21 cellular contexts compared by ENCODE assay signal in the genomic region with DNA sequence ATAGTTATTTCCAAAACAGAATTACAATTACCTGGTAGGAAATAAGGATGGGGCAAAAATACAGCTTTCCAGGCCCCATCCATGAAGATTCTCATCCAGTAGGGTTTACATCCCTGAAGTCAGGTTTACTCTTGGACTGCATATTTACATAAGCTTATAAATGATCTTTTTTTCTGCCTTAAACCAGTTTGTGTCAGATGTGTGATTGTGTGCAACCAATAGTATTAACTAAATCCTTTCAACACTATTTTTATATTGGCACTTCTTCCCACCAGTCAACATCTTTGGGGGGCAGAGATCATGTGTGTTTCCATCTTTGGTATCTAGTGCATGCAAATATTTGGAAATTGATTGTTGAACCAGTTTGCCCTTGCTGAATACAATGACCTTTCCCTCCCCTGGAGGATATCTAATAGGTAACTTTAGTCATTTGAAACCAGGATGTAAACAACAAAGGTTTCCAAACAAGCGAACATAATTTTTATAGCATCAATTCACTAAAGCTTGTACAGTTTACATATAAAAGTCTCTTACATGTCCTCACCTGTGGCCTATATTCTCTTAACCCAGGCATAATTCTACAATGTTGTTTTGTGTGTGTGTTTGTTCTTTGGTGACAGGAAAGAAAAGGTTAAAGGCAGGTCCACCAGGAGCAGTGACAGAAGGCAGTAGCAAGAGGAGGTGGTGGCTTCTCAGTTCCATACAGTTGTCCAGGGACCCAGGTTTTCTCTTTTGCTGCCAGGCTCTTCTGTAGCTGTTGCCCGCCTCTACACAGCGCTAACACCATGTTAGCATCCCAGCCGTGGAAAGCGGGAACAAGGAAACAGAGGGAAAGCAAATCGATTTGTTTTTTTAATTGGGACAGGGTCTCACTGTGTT. TPM values are rescaled to one million over a fixed set of nuclear protein-coding genes. Genes with fewer than 3 reads are reported as not detected.
DNase-seq lines count a peak whose midpoint lies in the region; ATAC-seq, FAIRE-seq and TF ChIP-seq lines count a peak whose summit lies in the region.
"Had no signal": no experiment of that assay in that cellular context is flagged by ENCODE, and none has a peak within 500 bp of the region (broad histone marks: within the 10 kb centered on the region; RNA-seq: fewer than 3 reads in every experiment).

No MANE protein-coding gene starts in this region.

- H2BK5ac ChIP-seq in IMR-90 (ENCODE audit: low read depth, low read length, poor library complexity, severe bottlenecking) (no peak overlapping the region), neuronal stem cell (ENCODE audit: low read length) (no peak overlapping the region)

- H2AFZ ChIP-seq in IMR-90 (replicated peaks; ENCODE audit: low read length, poor library complexity), result no peak overlapping the region
- no peak overlapping the region for H2AFZ ChIP-seq in neuronal stem cell (ENCODE audit: low read length)
- H2AFZ ChIP-seq: GM23338 had no signal

- no peaks in the 10 kb centered on the region for H4K20me1 ChIP-seq in IMR-90 (ENCODE audit: insufficient read depth, low read length)

- FAIRE-seq in A549 (lab: Jason Lieb, UNC), result no peak
- FAIRE-seq: bronchial epithelial cell, GM12878 had no signal

- H3K9me3 ChIP-seq in A549 (no peaks in the 10 kb centered on the region), IMR-90 (ENCODE audit: control insufficient read depth, insufficient read depth, low read length) (no peaks in the 10 kb centered on the region), neuronal stem cell (replicated peaks in 1 of 2; ENCODE audit: control insufficient read depth in 2 of 2, insufficient read depth in 1 of 2, low read depth in 1 of 2, low read length in 2 of 2) (peaks cover 0 to 13% of the 10 kb centered on the region in 2 donors)
- no peaks in the 10 kb centered on the region for H3K9me3 ChIP-seq in CD8-positive, alpha-beta memory T cell (ENCODE audit: low read length)
- H3K9me3 ChIP-seq: esophagus squamous epithelium had no signal

- dilution Hi-C loops in IMR-90 (cut with HindIII; ENCODE audit: low sequenced_read_pairs, unreplicated experiment), result no loop called here

- WGBS in A549 (ENCODE audit: missing lambda C conversion rate), result 89% methylated on average over 6 of the region's 6 CpGs
- WGBS in IMR-90 (ENCODE audit: extremely low coverage in 2 of 2, insufficient read length in 1 of 2), 2 experiments, result no CpG with 5 or more reads among the region's 6 CpGs
- WGBS in neuronal stem cell (ENCODE audit: extremely low coverage in 2 of 2, insufficient read length in 2 of 2, insufficient replicate concordance in 1 of 2), 2 donors, result no CpG with 5 or more reads among the region's 6 CpGs

- no peaks in the 10 kb centered on the region for H3K9me1 ChIP-seq in IMR-90 (ENCODE audit: insufficient read depth, low read length)

- peak overlapping the region; percentile 40 for H2AK5ac ChIP-seq in IMR-90 (ENCODE audit: low read depth, low read length)
- H2AK5ac ChIP-seq in neuronal stem cell (ENCODE audit: low read depth, low read length), result no peak overlapping the region

- H2BK20ac ChIP-seq in IMR-90 (ENCODE audit: low read depth, low read length), result no peak overlapping the region

- H3K36me3 ChIP-seq in IMR-90 (ENCODE audit: control insufficient read depth, insufficient read depth, low read length) (no peaks in the 10 kb centered on the region), neuronal stem cell (replicated peaks in 1 of 2; ENCODE audit: control insufficient read depth in 2 of 2, insufficient read depth in 2 of 2, low read length in 2 of 2) (no peaks in the 10 kb centered on the region)
- H3K36me3 ChIP-seq in CD8-positive, alpha-beta memory T cell (ENCODE audit: insufficient read depth, low read length), result no peaks in the 10 kb centered on the region
- H3K36me3 ChIP-seq: esophagus squamous epithelium had no signal

- peaks cover 0 to 5% of the 10 kb centered on the region in 2 experiments; a peak in 2 of 4 replicates for H3K79me1 ChIP-seq in IMR-90 (ENCODE audit: low read depth in 1 of 2, low read length in 2 of 2)
- peaks cover 3% of the 10 kb centered on the region for H3K79me1 ChIP-seq in neuronal stem cell (ENCODE audit: low read depth, low read length)

- H2BK15ac ChIP-seq in IMR-90 (ENCODE audit: low read depth, low read length) (0 out of 3 replicates have a peak overlapping the region, but pooled peaks have one; percentile 35), neuronal stem cell (ENCODE audit: low read length) (no peak overlapping the region)

- no TSS peak for BruUV-seq in IMR-90 (replicated peaks; lab: Mats Ljungman, UMichigan)

- H3K4me1 Mint-ChIP-seq in WTC11, result peaks cover 35% of the 10 kb centered on the region
- peaks cover 5 to 15% (median 15%) of the 10 kb centered on the region in 3 donors for H3K4me1 Mint-ChIP-seq in CD8-positive, alpha-beta memory T cell

- in situ Hi-C loops in IMR-90 (cut with MboI; ENCODE audit: low sequenced_read_pairs), result loop anchor here (5.0 kb wide), 1 partner anchor 128 kb away; the partner anchor contains the start of gene PRSS23

- 0 out of 2 replicates have a peak overlapping the region, but pooled peaks have one; percentile 41 for H4K91ac ChIP-seq in IMR-90 (ENCODE audit: insufficient read depth, low read depth, low read length)
- H4K91ac ChIP-seq in neuronal stem cell (ENCODE audit: low read depth, low read length, poor library complexity), result no peak overlapping the region

- intact Hi-C loops in IMR-90 (cut with micrococcal nuclease), result loop anchor here (10.0 kb wide), 1 partner anchor 241 kb away; no protein-coding TSS in a partner anchor
- intact Hi-C loops in dorsolateral prefrontal cortex (cut with DNase I), result loop anchor here (5.0 to 10.0 kb wide), 3 partner anchors 128 to 219 kb away; partner anchors contain the start of gene PRSS23 (in 2 of the 2)

- no peak overlapping the region for H2AK9ac ChIP-seq in IMR-90 (replicated peaks; ENCODE audit: low read depth, low read length, poor library complexity)

- no peaks in the 10 kb centered on the region for H3K9me3 Mint-ChIP-seq in WTC11
- peaks cover 0 to 2% (median 0%) of the 10 kb centered on the region in 5 donors for H3K9me3 Mint-ChIP-seq in CD8-positive, alpha-beta memory T cell
- H3K9me3 Mint-ChIP-seq: activated B cell treated with CpG ODN at 0.5 μM for 24 hours; activated T-cell treated with anti-CD3 and anti-CD28 coated beads, Interleukin-2, amount 50 U/mL, for 72 hours; GM23338; memory B cell; stimulated activated naive CD8-positive, alpha-beta T cell treated with anti-CD3 and anti-CD28 coated beads, Interleukin-15, Interleukin-2, amounts not matched to agents 100 ng/mL and 50 ng/mL, for 24 hours; T-cell had no signal

- peaks cover 52% of the 10 kb centered on the region for H3K27me3 Mint-ChIP-seq in WTC11 (ENCODE audit: low read depth)
- H3K27me3 Mint-ChIP-seq in CD8-positive, alpha-beta memory T cell, result peaks cover 9 to 25% of the 10 kb centered on the region in 2 donors

- DNase-seq in A549 (ENCODE audit: low read depth in 1 of 2, low spot score in 1 of 2), result no peak
- no peak for DNase-seq in IMR-90
- no peak for DNase-seq in WTC11 (ENCODE audit: low spot score)
- no peak for DNase-seq in neuronal stem cell (ENCODE audit: low spot score)
- no peak for DNase-seq in RWPE1 (ENCODE audit: low spot score)
- DNase-seq in dorsolateral prefrontal cortex, result no peak
- no peak for DNase-seq in CD8-positive, alpha-beta memory T cell
- DNase-seq: activated B cell treated with CpG ODN at 0.5 μM for 24 hours; activated T-cell treated with anti-CD3 and anti-CD28 coated beads, Interleukin-2, amount 50 U/mL, for 72 hours; effector CD8-positive, alpha-beta T cell; esophagus squamous epithelium; GDM1; NCI-H1694 treated with DMSO at 0.1 percent for 48 hours; right cardiac atrium; T-cell had no signal

- TF ChIP-seq RAD21 in A549 (conservative IDR thresholded peaks at IDR 0.05 in 1 of 2, IDR thresholded peaks at IDR 0.05 in 1 of 2) (no peak), IMR-90 (IDR thresholded peaks at IDR 0.05; ENCODE audit: low read length) (no peak)

- H3K4me2 ChIP-seq in A549 (peak overlapping the region; percentile 6; the same call in 1 of the 3 replicates), IMR-90 (ENCODE audit: low read depth, low read length) (no peak overlapping the region), neuronal stem cell (ENCODE audit: insufficient read depth, low read length, poor library complexity, severe bottlenecking) (no peak overlapping the region)
- H3K4me2 ChIP-seq: GM23338 had no signal

- no peak overlapping the region for H3K23ac ChIP-seq in IMR-90 (ENCODE audit: low read depth, low read length)
- H3K23ac ChIP-seq in neuronal stem cell (ENCODE audit: low read depth, low read length, poor library complexity), result no peak overlapping the region

- H3K4me3 Mint-ChIP-seq in WTC11, result no peak overlapping the region
- H3K4me3 Mint-ChIP-seq in CD8-positive, alpha-beta memory T cell, result peak overlapping the region in 1 of 7 donors; percentile 82
- H3K4me3 Mint-ChIP-seq: stimulated activated naive CD8-positive, alpha-beta T cell treated with anti-CD3 and anti-CD28 coated beads, Interleukin-15, Interleukin-2, amounts not matched to agents 100 ng/mL and 50 ng/mL, for 24 hours had no signal

- POLR2A ChIA-PET in A549 (lab: Yijun Ruan, JAX), result interaction anchor here (2.1 to 3.9 kb wide), 2 partner anchors 8 to 126 kb away, joined by 7 to 24 read pairs; partner anchors contain the start of gene PRSS23
- POLR2A ChIA-PET in IMR-90 (lab: Charles Lee; ENCODE audit: unreplicated experiment), result interaction anchor here (0.6 kb wide), 1 partner anchor 313 kb away, joined by 4 read pairs; no protein-coding TSS in a partner anchor
- POLR2A ChIA-PET in WTC11 (lab: Charles Lee), result no interaction called here
- POLR2A ChIA-PET in RWPE1 (lab: Yijun Ruan, JAX; ENCODE audit: low non-redundant PET), result no interaction called here
- POLR2A ChIA-PET in CD8-positive, alpha-beta memory T cell (lab: Charles Lee), result no interaction called here

- CTCF ChIA-PET in A549 (lab: Yijun Ruan, JAX) (interaction anchor here (0.6 to 1.9 kb wide), 6 partner anchors 15 to 148 kb away, joined by 3 to 4 read pairs (median 4); no protein-coding TSS in a partner anchor), IMR-90 (lab: Yijun Ruan, JAX) (no interaction called here), WTC11 (lab: Charles Lee) (no interaction called here), RWPE1 (lab: Yijun Ruan, JAX) (no interaction called here)
- CTCF ChIA-PET in CD8-positive, alpha-beta memory T cell (lab: Charles Lee), result no interaction called here

- H3K56ac ChIP-seq in IMR-90 (ENCODE audit: extremely low read depth, insufficient read depth, low read length), result no peak overlapping the region

- H3K18ac ChIP-seq in IMR-90 (ENCODE audit: low read depth, low read length) (no peak overlapping the region), neuronal stem cell (ENCODE audit: low read length) (peak overlapping the region; percentile 58)

- H3K4me1 ChIP-seq in A549, result peaks cover 29% of the 10 kb centered on the region
- 0 out of 2 replicates have a peak, but pooled peaks cover 2% of the 10 kb centered on the region for H3K4me1 ChIP-seq in IMR-90 (ENCODE audit: control insufficient read depth, insufficient read depth, low read length)
- H3K4me1 ChIP-seq in neuronal stem cell (ENCODE audit: control insufficient read depth in 2 of 2, insufficient read depth in 1 of 2, low read depth in 1 of 2, low read length in 2 of 2), result peaks cover 23 to 31% of the 10 kb centered on the region in 2 donors
- peaks cover 9% of the 10 kb centered on the region for H3K4me1 ChIP-seq in CD8-positive, alpha-beta memory T cell (ENCODE audit: insufficient read depth, low read length)

- TF ChIP-seq CTCF in A549 (IDR thresholded peaks at IDR 0.05) (no peak), IMR-90 (conservative IDR thresholded peaks at IDR 0.05; ENCODE audit: low read depth, low read length) (no peak), WTC11 (IDR thresholded peaks at IDR 0.05) (no peak), RWPE1 (conservative IDR thresholded peaks at IDR 0.05; ENCODE audit: low read depth) (no peak), dorsolateral prefrontal cortex (IDR thresholded peaks at IDR 0.05 in 54 of 56, conservative IDR thresholded peaks at IDR 0.05 in 2 of 56; ENCODE audit: low read depth in 1 of 56, partially characterized antibody in 56 of 56) (no peak)

- TF ChIP-seq EP300 in A549 (IDR thresholded peaks at IDR 0.05), result no peak

- no peak overlapping the region for H3K4ac ChIP-seq in IMR-90 (ENCODE audit: low read depth, low read length)
- peak overlapping the region; percentile 13 for H3K4ac ChIP-seq in neuronal stem cell (ENCODE audit: low read length)

- 0 out of 2 replicates have a peak overlapping the region, but pooled peaks have one; percentile 33 for H3K14ac ChIP-seq in IMR-90 (replicated peaks; ENCODE audit: low read depth, low read length)
- H3K14ac ChIP-seq in neuronal stem cell (ENCODE audit: low read length), result no peak overlapping the region

- no peaks in the 10 kb centered on the region for H3K27me3 ChIP-seq in IMR-90 (ENCODE audit: control insufficient read depth, insufficient read depth, low read length)
- no peaks in the 10 kb centered on the region for H3K27me3 ChIP-seq in neuronal stem cell (ENCODE audit: control insufficient read depth in 3 of 3, insufficient read depth in 3 of 3, low read depth in 1 of 3, low read length in 3 of 3)
- no peaks in the 10 kb centered on the region for H3K27me3 ChIP-seq in dorsolateral prefrontal cortex
- no peaks in the 10 kb centered on the region for H3K27me3 ChIP-seq in CD8-positive, alpha-beta memory T cell (ENCODE audit: insufficient read depth, low read length, poor library complexity, severe bottlenecking)

- no peak overlapping the region for H3K27ac Mint-ChIP-seq in WTC11
- no peak overlapping the region for H3K27ac Mint-ChIP-seq in CD8-positive, alpha-beta memory T cell
- H3K27ac Mint-ChIP-seq: activated B cell treated with CpG ODN at 0.5 μM for 24 hours; activated T-cell treated with anti-CD3 and anti-CD28 coated beads, Interleukin-2, amount 50 U/mL, for 72 hours; GM23338; memory B cell; stimulated activated naive CD8-positive, alpha-beta T cell treated with anti-CD3 and anti-CD28 coated beads, Interleukin-15, Interleukin-2, amounts not matched to agents 100 ng/mL and 50 ng/mL, for 24 hours; T-cell had no signal

- H3K27ac ChIP-seq in A549 (peak overlapping the region; percentile 6 to 99; a peak in 3 of 6 replicates), IMR-90 (ENCODE audit: insufficient read depth, low read length) (no peak overlapping the region), neuronal stem cell (replicated peaks; ENCODE audit: low read length) (peak overlapping the region; percentile 7), RWPE1 (no peak overlapping the region), dorsolateral prefrontal cortex (no peak overlapping the region)
- H3K27ac ChIP-seq in CD8-positive, alpha-beta memory T cell (ENCODE audit: low read depth, low read length), result no peak overlapping the region

- H3K4me3 ChIP-seq in A549 (no peak overlapping the region), IMR-90 (ENCODE audit: insufficient read depth, low read depth, low read length) (no peak overlapping the region), neuronal stem cell (ENCODE audit: low read length in 2 of 2) (no peak overlapping the region), dorsolateral prefrontal cortex (no peak overlapping the region)
- no peak overlapping the region for H3K4me3 ChIP-seq in CD8-positive, alpha-beta memory T cell (ENCODE audit: low read length)
- H3K4me3 ChIP-seq: esophagus squamous epithelium, GM12878, GM23338 had no signal

- H2BK120ac ChIP-seq in IMR-90 (ENCODE audit: low read depth, low read length) (0 out of 2 replicates have a peak overlapping the region, but pooled peaks have one; percentile 11), neuronal stem cell (ENCODE audit: low read depth, low read length) (peak overlapping the region; percentile 53)

- H3K9ac ChIP-seq in IMR-90 (ENCODE audit: low read depth, low read length), result no peak overlapping the region
- H3K9ac ChIP-seq in neuronal stem cell (ENCODE audit: low read depth, low read length, poor library complexity), result no peak overlapping the region

- no peaks in the 10 kb centered on the region for H3K36me3 Mint-ChIP-seq in WTC11
- peaks cover 0 to 1% (median 0%) of the 10 kb centered on the region in 3 donors for H3K36me3 Mint-ChIP-seq in CD8-positive, alpha-beta memory T cell
- H3K36me3 Mint-ChIP-seq: memory B cell, T-cell had no signal

- no peak overlapping the region for H4K5ac ChIP-seq in IMR-90 (ENCODE audit: low read depth, low read length)

- TF ChIP-seq POLR2A in A549 (IDR thresholded peaks at IDR 0.05; ENCODE audit: low read length), result no peak
- TF ChIP-seq POLR2A in IMR-90 (IDR thresholded peaks at IDR 0.05; ENCODE audit: low read depth, low read length), result no peak

- no peak for ATAC-seq in A549
- ATAC-seq in IMR-90 (ENCODE audit: low read depth), result no peak
- no peak for ATAC-seq in WTC11
- ATAC-seq in HG02610 (IDR thresholded peaks at IDR 0.05; ENCODE audit: unreplicated experiment), result no peak
- ATAC-seq: activated T-cell treated with anti-CD3 and anti-CD28 coated beads, Interleukin-2, amount 50 U/mL, for 72 hours; GM12878; GM23338; right cardiac atrium; T-cell had no signal

- no peak overlapping the region for H4K8ac ChIP-seq in IMR-90 (ENCODE audit: low read depth in 2 of 2, low read length in 2 of 2)
- no peak overlapping the region for H4K8ac ChIP-seq in neuronal stem cell (ENCODE audit: low read depth, low read length)

- no peak overlapping the region for H2BK12ac ChIP-seq in neuronal stem cell (ENCODE audit: low read length)

RNA-seq across cellular contexts. Expression of gene ME3, which starts 1.7 kb away (rescaled TPM):
- polyA plus RNA-seq in A549 (2011; rRNA removed), result 21.4 and 22.3 TPM in 2 replicates
- polyA plus RNA-seq in A549 (2012; cell fraction: cytosol; rRNA removed), result 28.5 and 35.1 TPM in 2 replicates
- 90.0 and 116 TPM in 2 replicates for polyA plus RNA-seq in A549 (2012; cell fraction: nucleus; rRNA removed)
- 19.7 to 23.5 TPM (median 20.1 TPM) in 3 replicates for polyA plus RNA-seq in A549 (2017; fragmentation: RNase III; extraction: RNeasy Plus Mini Kit Qiagen cat#74134 plus additional on column Dnase treatment)
- 74.2 and 74.4 TPM in 2 replicates for polyA minus RNA-seq in A549 (2011; rRNA and poly(A)+ RNA removed)
- 9.0 and 9.2 TPM in 2 replicates for total RNA-seq in IMR-90 (2012; rRNA removed)
- polyA plus RNA-seq in IMR-90 (2012; rRNA removed), result 7.8 and 10.1 TPM in 2 replicates
- polyA plus RNA-seq in IMR-90 (2012; cell fraction: cytosol; rRNA removed), result 2.9 and 5.5 TPM in 2 replicates
- polyA plus RNA-seq in IMR-90 (2012; cell fraction: nucleus; rRNA removed; ENCODE audit: low replicate concordance), result 39.5 and 39.7 TPM in 2 replicates
- 1.2 to 3.1 TPM (median 1.8 TPM) in 3 replicates for total RNA-seq in WTC11 (2021)
- 107 TPM for polyA plus RNA-seq in neuronal stem cell (2013, experiment 1 of 2)
- 104 TPM for polyA plus RNA-seq in neuronal stem cell (2013, experiment 2 of 2)
- total RNA-seq in dorsolateral prefrontal cortex, result 10 to 100 TPM; 29.7 to 94.4 (median 68.3) TPM
- total RNA-seq in CD8-positive, alpha-beta memory T cell, result 1 to 10 TPM; 1.0 to 1.3 TPM
- not detected for polyA plus RNA-seq in CD8-positive, alpha-beta memory T cell

Comparison
In these comparisons a context has a peak if more than half of its experiments do, and no peak if none do; other contexts are left out.
1. H3K27ac ChIP-seq: peak in A549 (2 of 2) and neuronal stem cell (single experiment); none in IMR-90 (single experiment), RWPE1 (single experiment), dorsolateral prefrontal cortex (0 of 59) and CD8-positive, alpha-beta memory T cell (single experiment).
2. POLR2A ChIA-PET loops: an anchor here in A549 (2.1 to 3.9 kb wide) and IMR-90 (0.6 kb wide); none called in WTC11, RWPE1 and CD8-positive, alpha-beta memory T cell.